ENCODE assay signal across 10 cellular contexts in genomic region chr1:56589369-56589768, GRCh38. TPM values are rescaled to one million over a fixed set of nuclear protein-coding genes. Genes with fewer than 3 reads are reported as not detected.
"Had no signal": no experiment of that assay in that cellular context is flagged by ENCODE, and none has a peak within 500 bp of the region (broad histone marks: within the 10 kb centered on the region; RNA-seq: fewer than 3 reads in every experiment).

No MANE protein-coding gene starts in this region.

- H3K27ac Mint-ChIP-seq: IgD-negative memory B cell had no signal

- H3K4me3 ChIP-seq: K562 had no signal

- ATAC-seq: HepG2, K562 had no signal

- H3K9ac ChIP-seq: KMS-11 had no signal

- H3K4me3 Mint-ChIP-seq: IgD-negative memory B cell had no signal

- H3K27ac ChIP-seq: HL-60, KMS-11 had no signal

- H3K9me3 Mint-ChIP-seq: IgD-negative memory B cell had no signal

- H3K27me3 Mint-ChIP-seq: IgD-negative memory B cell had no signal

- FAIRE-seq: HepG2, HTR-8/SVneo, K562 had no signal

- DNase-seq: IMR-90, KBM-7, KG1 had no signal

RNA-seq across cellular contexts. Expression of gene PRKAA2, which starts 55.7 kb away (rescaled TPM):
- total RNA-seq: HT-29, K562 had no signal
- polyA plus RNA-seq: IgD-negative memory B cell had no signal
